In the genomic region with DNA sequence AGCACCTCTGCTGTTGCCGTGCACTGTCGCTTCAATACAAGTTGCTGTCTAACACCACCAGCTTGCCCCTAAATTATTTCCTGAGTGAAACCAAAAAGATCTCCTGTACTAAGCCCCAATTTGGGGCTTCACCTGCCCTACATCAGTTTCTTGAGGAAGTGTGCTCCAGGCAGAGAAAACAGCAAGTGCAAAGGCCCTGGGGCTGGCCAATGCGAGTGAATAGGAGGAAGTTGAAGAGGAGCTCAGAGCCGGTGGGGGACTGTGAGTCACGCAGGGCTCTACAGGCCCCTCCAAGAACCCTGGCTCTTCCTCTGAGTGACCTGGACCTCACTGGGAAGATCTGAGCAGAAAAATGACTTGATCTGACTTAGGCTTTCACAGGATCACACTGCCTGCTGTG, we compare ENCODE assay signal across 31 cellular contexts.
"Had no signal": no experiment of that assay in that cellular context is flagged by ENCODE, and none has a peak within 500 bp of the region (broad histone marks: within the 10 kb centered on the region; RNA-seq: fewer than 3 reads in every experiment).

No MANE protein-coding gene starts in this region.

- H3K27ac ChIP-seq: ascending aorta, cardiac muscle cell, VCaP had no signal

- H3K4me3 ChIP-seq: ascending aorta, cardiac muscle cell had no signal

- H3K27me3 ChIP-seq: ascending aorta, cardiac muscle cell had no signal

- DNase-seq: activated B cell treated with CpG ODN at 0.5 μM for 24 hours; activated CD4-positive, alpha-beta memory T cell treated with anti-CD3 and anti-CD28 coated beads, Interleukin-2, amount 10 ng/mL, durations not matched to agents 7 days and 5 days; activated CD4-positive, alpha-beta T cell treated with anti-CD3 and anti-CD28 coated beads for 36 hours; activated CD4-positive, alpha-beta T cell treated with anti-CD3 and anti-CD28 coated beads for 48 hours; activated CD4-positive, alpha-beta T cell treated with anti-CD3 and anti-CD28 coated beads, Interleukin-2, amount 10 ng/mL, durations not matched to agents 7 days and 5 days; activated CD4-positive, alpha-beta T cell treated with anti-CD3 and anti-CD28 coated beads, Interleukin-2, amount 50 U/mL, for 48 hours; activated CD4-positive, CD25-positive, alpha-beta regulatory T cell treated with anti-CD3 and anti-CD28 coated beads, Interleukin-2, amount 50 U/mL, for 72 hours; activated CD8-positive, alpha-beta memory T cell treated with anti-CD3 and anti-CD28 coated beads for 24 hours; activated CD8-positive, alpha-beta memory T cell treated with anti-CD3 and anti-CD28 coated beads, Interleukin-2, amount 10 ng/mL, durations not matched to agents 7 days and 5 days; activated CD8-positive, alpha-beta memory T cell treated with anti-CD3 and anti-CD28 coated beads, Interleukin-2, amount 50 U/mL, for 48 hours; activated CD8-positive, alpha-beta T cell treated with anti-CD3 and anti-CD28 coated beads, Interleukin-2, amount 10 ng/mL, durations not matched to agents 7 days and 5 days; activated effector memory CD4-positive, alpha-beta T cell treated with Interleukin-2 at 50 U/mL for 16 hours; activated gamma-delta T cell; activated naive CD4-positive, alpha-beta T cell treated with anti-CD3 and anti-CD28 coated beads, Interleukin-2, amount 10 ng/mL, durations not matched to agents 7 days and 5 days; activated naive CD4-positive, alpha-beta T cell treated with Interleukin-2 at 50 U/mL for 16 hours; activated naive CD8-positive, alpha-beta T cell treated with anti-CD3 and anti-CD28 coated beads, Interleukin-2, amount 10 ng/mL, durations not matched to agents 7 days and 5 days; activated naive CD8-positive, alpha-beta T cell treated with anti-CD3 and anti-CD28 coated beads, Interleukin-2, amount 50 U/mL, for 24 hours; activated T-cell treated with anti-CD3 and anti-CD28 coated beads, Interleukin-2, amount 50 U/mL, for 24 hours; activated T-cell treated with anti-CD3 and anti-CD28 coated beads, Interleukin-2, amount 50 U/mL, for 48 hours; amygdala; anterior cingulate cortex; caudate nucleus; cerebellar nuclear complex; T-helper 2 cell; T-helper 9 cell had no signal

- ATAC-seq: activated CD4-positive, alpha-beta T cell treated with anti-CD3 and anti-CD28 coated beads for 36 hours; activated CD8-positive, alpha-beta memory T cell treated with anti-CD3 and anti-CD28 coated beads, Interleukin-2, amount 10 ng/mL, durations not matched to agents 7 days and 5 days; activated CD8-positive, alpha-beta T cell treated with anti-CD3 and anti-CD28 coated beads, Interleukin-2, amount 10 ng/mL, durations not matched to agents 7 days and 5 days; activated naive CD8-positive, alpha-beta T cell treated with anti-CD3 and anti-CD28 coated beads, Interleukin-2, amount 50 U/mL, for 24 hours had no signal

- H3K36me3 ChIP-seq: ascending aorta, cardiac muscle cell had no signal

- H3K9me3 ChIP-seq: ascending aorta had no signal

- FAIRE-seq: bronchial epithelial cell, colon, TTC549 had no signal

- H3K4me1 ChIP-seq: ascending aorta had no signal
